In genomic region chr4:43369036-43369594, GRCh38 we compare ENCODE assay signal across 17 cellular contexts.
DNase-seq lines count a peak whose midpoint lies in the region; ATAC-seq and TF ChIP-seq lines count a peak whose summit lies in the region.
"Had no signal": no experiment of that assay in that cellular context is flagged by ENCODE, and none has a peak within 500 bp of the region (broad histone marks: within the 10 kb centered on the region; RNA-seq: fewer than 3 reads in every experiment).

No MANE protein-coding gene starts in this region.

- no peaks in the 10 kb centered on the region for H3K9me2 ChIP-seq in SK-N-SH

- no peaks in the 10 kb centered on the region for H3K4me1 Mint-ChIP-seq in Caco-2 (ENCODE audit: low read depth, unreplicated experiment)
- H3K4me1 Mint-ChIP-seq: CD8-positive, alpha-beta memory T cell had no signal

- H4K20me1 ChIP-seq in SK-N-SH (ENCODE audit: insufficient read depth) (no peaks in the 10 kb centered on the region), fibroblast of lung (ENCODE audit: control insufficient read depth, extremely low read depth, insufficient read depth, low read length) (no peaks in the 10 kb centered on the region)
- H4K20me1 ChIP-seq: BLaER1 had no signal

- no peak for DNase-seq in SK-N-SH
- DNase-seq in astrocyte of the cerebellum (ENCODE audit: low read depth): peak; percentile 12
- DNase-seq in fibroblast of lung (ENCODE audit: low read depth in 2 of 2): no peak
- DNase-seq in central memory CD4-positive, alpha-beta T cell: no peak
- DNase-seq in H4 (ENCODE audit: low spot score): no peak
- no peak for DNase-seq in Caco-2
- DNase-seq: 8988T; AML-193; CD8-positive, alpha-beta memory T cell; DMS 273 treated with DMSO at 0.1 percent for 48 hours; GOT3; HCEC 1CT; HFFc6 had no signal

- H3K9me3 Mint-ChIP-seq in Caco-2 (ENCODE audit: unreplicated experiment): peaks cover 11% of the 10 kb centered on the region

- H3K27me3 ChIP-seq in SK-N-SH (ENCODE audit: insufficient read depth) (no peaks in the 10 kb centered on the region), fibroblast of lung (ENCODE audit: control insufficient read depth, insufficient read depth, low read length) (no peaks in the 10 kb centered on the region), Caco-2 (replicated peaks; ENCODE audit: control insufficient read depth, insufficient read depth, low read length) (no peaks in the 10 kb centered on the region)
- H3K27me3 ChIP-seq: BLaER1 had no signal

- H3K9ac ChIP-seq in SK-N-SH (no peak overlapping the region), fibroblast of lung (ENCODE audit: insufficient read depth, low read length) (no peak overlapping the region)
- H3K9ac ChIP-seq: BLaER1 had no signal

- intact Hi-C loops in Caco-2 (cut with micrococcal nuclease; ENCODE audit: unreplicated experiment): no loop called here

- ATAC-seq in SK-N-SH treated with all-trans-retinoic acid at 6 μM for 48 hours: no peak
- ATAC-seq: GM12878 had no signal

- CTCF ChIA-PET in SK-N-SH (lab: Yijun Ruan, JAX) (no interaction called here), Caco-2 (lab: Charles Lee) (no interaction called here)

- no TSS peak for BruUV-seq in Caco-2 (replicated peaks; lab: Mats Ljungman, UMichigan)

- no peaks in the 10 kb centered on the region for H3K9me3 ChIP-seq in SK-N-SH
- H3K9me3 ChIP-seq in fibroblast of lung (ENCODE audit: control insufficient read depth, insufficient read depth, low read depth, low read length): no peaks in the 10 kb centered on the region
- no peaks in the 10 kb centered on the region for H3K9me3 ChIP-seq in Caco-2
- H3K9me3 ChIP-seq: BLaER1 had no signal

- POLR2A ChIA-PET in SK-N-SH (lab: Yijun Ruan, JAX): no interaction called here
- POLR2A ChIA-PET in Caco-2 (lab: Charles Lee): no interaction called here

- H3K4me3 ChIP-seq in SK-N-SH (ENCODE audit: low read depth in 2 of 2, low read length in 1 of 2): no peak overlapping the region
- H3K4me3 ChIP-seq in astrocyte of the cerebellum (ENCODE audit: low read depth, low read length): no peak overlapping the region
- H3K4me3 ChIP-seq in fibroblast of lung (replicated peaks in 1 of 4; ENCODE audit: control extremely low read depth in 1 of 4, insufficient read depth in 1 of 4, low read depth in 3 of 4, low read length in 4 of 4): no peak overlapping the region
- no peak overlapping the region for H3K4me3 ChIP-seq in Caco-2 (ENCODE audit: low read depth, low read length)
- H3K4me3 ChIP-seq: BLaER1, GM12878 had no signal

- H3K4me2 ChIP-seq in SK-N-SH (no peak overlapping the region), fibroblast of lung (ENCODE audit: extremely low read depth, insufficient read depth, low read length) (no peak overlapping the region)
- H3K4me2 ChIP-seq: BLaER1 had no signal

- H3F3A ChIP-seq in SK-N-SH (replicated peaks; ENCODE audit: insufficient read depth): no peaks in the 10 kb centered on the region

- 13% methylated on average over 4 of the region's 4 CpGs for WGBS in SK-N-SH (ENCODE audit: low lambda C conversion rate)

- TF ChIP-seq EP300 in SK-N-SH (IDR thresholded peaks at IDR 0.05; ENCODE audit: borderline replicate concordance in 1 of 2, low read depth in 1 of 2, low read length in 1 of 2): no peak
- no peak for TF ChIP-seq EP300 in Ishikawa (IDR thresholded peaks at IDR 0.05; ENCODE audit: borderline replicate concordance)

- no peaks in the 10 kb centered on the region for H3K79me2 ChIP-seq in SK-N-SH (ENCODE audit: insufficient read depth)
- no peaks in the 10 kb centered on the region for H3K79me2 ChIP-seq in fibroblast of lung (ENCODE audit: control insufficient read depth, insufficient read depth, low read length)

- in situ Hi-C loops in astrocyte of the cerebellum (cut with HindIII; ENCODE audit: low sequenced_read_pairs): no loop called here

- H3K36me3 ChIP-seq in SK-N-SH (replicated peaks in 1 of 2; ENCODE audit: control insufficient read depth in 1 of 2, insufficient read depth in 2 of 2, low read length in 1 of 2): no peaks in the 10 kb centered on the region
- H3K36me3 ChIP-seq in fibroblast of lung (ENCODE audit: control insufficient read depth, insufficient read depth, low read length): no peaks in the 10 kb centered on the region
- no peaks in the 10 kb centered on the region for H3K36me3 ChIP-seq in Caco-2 (ENCODE audit: control insufficient read depth, insufficient read depth, low read length)
- H3K36me3 ChIP-seq: BLaER1 had no signal

- TF ChIP-seq RAD21 in SK-N-SH (IDR thresholded peaks at IDR 0.05; ENCODE audit: low read length) (no peak), Ishikawa (IDR thresholded peaks at IDR 0.05; ENCODE audit: low read depth) (no peak)

- no peaks in the 10 kb centered on the region for H3K36me3 Mint-ChIP-seq in Caco-2 (ENCODE audit: insufficient read depth, unreplicated experiment)

- H2AFZ ChIP-seq in SK-N-SH (ENCODE audit: low read depth) (peak overlapping the region; percentile 23; the same call in 1 of the 2 replicates), fibroblast of lung (ENCODE audit: low read length) (peak overlapping the region; percentile 25)

- H3K27ac ChIP-seq in SK-N-SH (ENCODE audit: low read depth in 2 of 2, low read length in 1 of 2): no peak overlapping the region
- no peak overlapping the region for H3K27ac ChIP-seq in fibroblast of lung (ENCODE audit: insufficient read depth, low read length)
- H3K27ac ChIP-seq: BLaER1 had no signal

- no peak for TF ChIP-seq CTCF in SK-N-SH (IDR thresholded peaks at IDR 0.05)
- no peak for TF ChIP-seq CTCF in astrocyte of the cerebellum (IDR thresholded peaks at IDR 0.05; ENCODE audit: low read depth, low read length, missing control alignments)
- TF ChIP-seq CTCF in fibroblast of lung (conservative IDR thresholded peaks at IDR 0.05 in 1 of 2, IDR thresholded peaks at IDR 0.05 in 1 of 2; ENCODE audit: low read depth in 1 of 2, low read length in 2 of 2): no peak
- TF ChIP-seq CTCF in Caco-2 (IDR thresholded peaks at IDR 0.05; ENCODE audit: insufficient read depth in 1 of 2, low read depth in 1 of 2, low read length in 1 of 2, severe bottlenecking in 1 of 2, unreplicated experiment in 1 of 2): no peak

- H3K27ac Mint-ChIP-seq in Caco-2 (ENCODE audit: unreplicated experiment): no peak overlapping the region
- H3K27ac Mint-ChIP-seq: CD8-positive, alpha-beta memory T cell; HFFc6 had no signal

- no peak overlapping the region for H3K4me3 Mint-ChIP-seq in Caco-2 (ENCODE audit: unreplicated experiment)
- H3K4me3 Mint-ChIP-seq: CD8-positive, alpha-beta memory T cell; HFFc6 had no signal

- H3K4me1 ChIP-seq in SK-N-SH (ENCODE audit: control insufficient read depth in 1 of 2, insufficient read depth in 2 of 2, low read depth in 1 of 2, low read length in 1 of 2): no peaks in the 10 kb centered on the region
- no peaks in the 10 kb centered on the region for H3K4me1 ChIP-seq in fibroblast of lung (ENCODE audit: control insufficient read depth, extremely low read depth, insufficient read depth, low read length)
- no peaks in the 10 kb centered on the region for H3K4me1 ChIP-seq in Caco-2
- H3K4me1 ChIP-seq: BLaER1 had no signal

- peaks cover 2% of the 10 kb centered on the region for H3K27me3 Mint-ChIP-seq in Caco-2 (ENCODE audit: insufficient read depth, unreplicated experiment)
- H3K27me3 Mint-ChIP-seq: CD8-positive, alpha-beta memory T cell had no signal

TF ChIP-seq in SK-N-SH, 30 proteins besides CTCF, POLR2A, EP300 and RAD21 (continues in another document):
- no peak for TF ChIP-seq NRF1 (IDR thresholded peaks at IDR 0.05; ENCODE audit: low read depth, low read length)
- no peak for TF ChIP-seq GATA2 (CRISPR knock-in tag; IDR thresholded peaks at IDR 0.05)
- TF ChIP-seq, protein P1, sequence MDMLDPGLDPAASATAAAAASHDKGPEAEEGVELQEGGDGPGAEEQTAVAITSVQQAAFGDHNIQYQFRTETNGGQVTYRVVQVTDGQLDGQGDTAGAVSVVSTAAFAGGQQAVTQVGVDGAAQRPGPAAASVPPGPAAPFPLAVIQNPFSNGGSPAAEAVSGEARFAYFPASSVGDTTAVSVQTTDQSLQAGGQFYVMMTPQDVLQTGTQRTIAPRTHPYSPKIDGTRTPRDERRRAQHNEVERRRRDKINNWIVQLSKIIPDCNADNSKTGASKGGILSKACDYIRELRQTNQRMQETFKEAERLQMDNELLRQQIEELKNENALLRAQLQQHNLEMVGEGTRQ (IDR thresholded peaks at IDR 0.05; ENCODE audit: borderline replicate concordance, low read depth, low read length): no peak

TF ChIP-seq in SK-N-SH treated with all-trans-retinoic acid at 6 μM for 48 hours, 23 proteins besides CTCF, POLR2A, EP300 and RAD21 (continues in another document):
- TF ChIP-seq ZFP3 (CRISPR knock-in tag; IDR thresholded peaks at IDR 0.05) (no peak), ZNF8 (CRISPR knock-in tag; IDR thresholded peaks at IDR 0.05) (no peak), ZNF565 (CRISPR knock-in tag; conservative IDR thresholded peaks at IDR 0.05; ENCODE audit: low read depth) (no peak)
- TF ChIP-seq, protein P2, sequence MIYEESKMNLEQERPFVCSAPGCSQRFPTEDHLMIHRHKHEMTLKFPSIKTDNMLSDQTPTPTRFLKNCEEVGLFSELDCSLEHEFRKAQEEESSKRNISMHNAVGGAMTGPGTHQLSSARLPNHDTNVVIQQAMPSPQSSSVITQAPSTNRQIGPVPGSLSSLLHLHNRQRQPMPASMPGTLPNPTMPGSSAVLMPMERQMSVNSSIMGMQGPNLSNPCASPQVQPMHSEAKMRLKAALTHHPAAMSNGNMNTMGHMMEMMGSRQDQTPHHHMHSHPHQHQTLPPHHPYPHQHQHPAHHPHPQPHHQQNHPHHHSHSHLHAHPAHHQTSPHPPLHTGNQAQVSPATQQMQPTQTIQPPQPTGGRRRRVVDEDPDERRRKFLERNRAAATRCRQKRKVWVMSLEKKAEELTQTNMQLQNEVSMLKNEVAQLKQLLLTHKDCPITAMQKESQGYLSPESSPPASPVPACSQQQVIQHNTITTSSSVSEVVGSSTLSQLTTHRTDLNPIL (CRISPR knock-in tag; IDR thresholded peaks at IDR 0.05; ENCODE audit: low read depth): no peak

TF ChIP-seq in Ishikawa, 13 proteins besides CTCF, POLR2A, EP300 and RAD21:
- TF ChIP-seq NFIC (IDR thresholded peaks at IDR 0.05) (peak; percentile 11; the same call in 1 of the 2 replicates), MAX (IDR thresholded peaks at IDR 0.05) (no peak)
